Comparison of ENCODE assay signal across 8 cellular contexts in the genomic region with DNA sequence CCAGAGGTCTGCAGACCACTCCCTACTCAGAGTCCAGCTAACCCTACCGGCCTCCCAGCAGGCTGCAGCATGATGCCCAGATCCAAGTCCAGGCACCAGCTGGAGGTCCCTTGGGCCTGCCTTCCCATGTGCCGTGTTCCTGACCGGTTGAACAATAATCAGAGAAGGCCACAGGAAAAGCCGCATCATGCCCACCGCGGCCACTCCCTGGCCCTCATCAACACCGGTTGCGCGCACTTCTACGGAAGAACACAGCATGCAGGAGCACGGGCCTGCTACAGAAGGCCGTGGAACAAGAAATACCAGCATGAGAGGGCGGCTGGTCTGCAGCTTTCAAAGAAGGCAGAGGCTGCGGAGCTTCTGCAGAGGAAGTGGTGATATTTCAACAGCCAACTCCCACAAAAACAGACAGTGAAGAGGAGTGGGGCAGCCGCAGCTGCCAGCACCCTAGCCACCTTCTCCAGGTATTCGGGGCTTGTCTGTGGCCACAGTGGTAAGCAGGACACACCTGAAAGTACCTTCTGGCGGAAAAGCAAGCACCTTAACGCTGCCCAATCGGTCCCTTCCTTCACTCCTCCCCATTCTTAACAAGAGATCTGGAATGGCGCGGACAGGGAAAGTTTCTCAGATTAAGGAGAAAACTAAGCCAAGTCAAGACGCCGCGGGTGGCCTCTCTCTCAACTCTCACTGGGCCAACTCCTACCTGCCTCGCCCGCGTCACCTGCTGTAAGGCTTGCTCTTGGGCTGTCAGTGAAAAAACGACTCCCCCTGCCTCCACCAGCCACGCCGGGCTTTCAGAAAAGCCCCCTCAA. TPM values are rescaled to one million over a fixed set of nuclear protein-coding genes. Genes with fewer than 3 reads are reported as not detected.
A peak's percentile ranks its signal among the peaks of the same experiment; 100 is the strongest.
DNase-seq lines count a peak whose midpoint lies in the region; ATAC-seq and TF ChIP-seq lines count a peak whose summit lies in the region.

No MANE protein-coding gene starts in this region.

- TF ChIP-seq CTCF in right lobe of liver (IDR thresholded peaks at IDR 0.05) = no peak
- no peak for TF ChIP-seq CTCF in upper lobe of right lung (IDR thresholded peaks at IDR 0.05)
- no peak for TF ChIP-seq CTCF in A673 (conservative IDR thresholded peaks at IDR 0.05; ENCODE audit: low read depth, low read length)

- peaks cover 4% of the 10 kb centered on the region in 2 donors for H3K36me3 Mint-ChIP-seq in activated T-cell treated with anti-CD3 and anti-CD28 coated beads, Interleukin-2, amount 50 U/mL, for 72 hours (ENCODE audit: insufficient read depth in 2 of 2)

- H3K4me3 ChIP-seq in right lobe of liver = peak overlapping the region in 2 of 3 donors; percentile 36
- peak overlapping the region; percentile 34 for H3K4me3 ChIP-seq in upper lobe of right lung
- no peak overlapping the region for H3K4me3 ChIP-seq in A673 (ENCODE audit: low read depth, low read length, poor library complexity, severe bottlenecking)

- POLR2A ChIA-PET in A673 (lab: Charles Lee; ENCODE audit: low non-redundant PET) = no interaction called here

- DNase-seq in stimulated activated CD4-positive, alpha-beta T cell treated with anti-CD3 and anti-CD28 coated beads, Interleukin-15, amount 100 ng/mL, for 24 hours = peak; percentile 15
- DNase-seq in stimulated activated CD4-positive, alpha-beta T cell treated with anti-CD3 and anti-CD28 coated beads, Interleukin-12 subunit alpha, Interleukin-12 subunit beta, amount 100 ng/mL, for 4 hours = no peak
- DNase-seq in activated T-cell treated with anti-CD3 and anti-CD28 coated beads, Interleukin-2, amount 50 U/mL, for 72 hours = no peak
- DNase-seq in right lobe of liver (no peak), upper lobe of right lung (no peak), A673 (ENCODE audit: low spot score) (no peak)

- H3K9me3 ChIP-seq in right lobe of liver (no peaks in the 10 kb centered on the region), upper lobe of right lung (no peaks in the 10 kb centered on the region), A673 (ENCODE audit: low read depth, low read length, poor library complexity, severe bottlenecking) (no peaks in the 10 kb centered on the region)

- peak overlapping the region; percentile 51 to 71 for H3K4me3 Mint-ChIP-seq in activated T-cell treated with anti-CD3 and anti-CD28 coated beads, Interleukin-2, amount 50 U/mL, for 72 hours

- H3K27me3 Mint-ChIP-seq in activated T-cell treated with anti-CD3 and anti-CD28 coated beads, Interleukin-2, amount 50 U/mL, for 72 hours (ENCODE audit: low read depth) = peaks cover 66% of the 10 kb centered on the region

- ATAC-seq in activated T-cell treated with anti-CD3 and anti-CD28 coated beads, Interleukin-2, amount 50 U/mL, for 72 hours (replicated peaks in 1 of 2) = no peak
- ATAC-seq in right lobe of liver = no peak
- no peak for ATAC-seq in upper lobe of right lung
- ATAC-seq in GM21526 (IDR thresholded peaks at IDR 0.05; ENCODE audit: low FRiP score, unreplicated experiment) = no peak
- no peak for ATAC-seq in HG03469 (IDR thresholded peaks at IDR 0.05; ENCODE audit: unreplicated experiment)

- H3K36me3 ChIP-seq in right lobe of liver (no peaks in the 10 kb centered on the region), upper lobe of right lung (no peaks in the 10 kb centered on the region), A673 (ENCODE audit: insufficient read depth, low read length, poor library complexity, severe bottlenecking) (no peaks in the 10 kb centered on the region)

- TF ChIP-seq POLR2A in right lobe of liver (IDR thresholded peaks at IDR 0.05) = no peak

- no peak overlapping the region for H3K27ac Mint-ChIP-seq in activated T-cell treated with anti-CD3 and anti-CD28 coated beads, Interleukin-2, amount 50 U/mL, for 72 hours

- no peaks in the 10 kb centered on the region for H3K9me3 Mint-ChIP-seq in activated T-cell treated with anti-CD3 and anti-CD28 coated beads, Interleukin-2, amount 50 U/mL, for 72 hours

- no peaks in the 10 kb centered on the region for H3K27me3 ChIP-seq in right lobe of liver
- peaks cover 39% of the 10 kb centered on the region for H3K27me3 ChIP-seq in upper lobe of right lung
- H3K27me3 ChIP-seq in A673 (replicated peaks; ENCODE audit: insufficient read depth, low read depth, low read length, poor library complexity) = peaks cover 83% of the 10 kb centered on the region

- H3K4me1 Mint-ChIP-seq in activated T-cell treated with anti-CD3 and anti-CD28 coated beads, Interleukin-2, amount 50 U/mL, for 72 hours (ENCODE audit: low read depth) = peaks cover 17% of the 10 kb centered on the region

- H3K4me1 ChIP-seq in right lobe of liver (peaks cover 0 to 9% (median 0%) of the 10 kb centered on the region in 4 donors), upper lobe of right lung (peaks cover 6% of the 10 kb centered on the region), A673 (ENCODE audit: insufficient read depth, low read length, poor library complexity, severe bottlenecking) (peaks cover 5% of the 10 kb centered on the region)

- 41% methylated on average over 18 of the region's 30 CpGs for WGBS in right lobe of liver (ENCODE audit: insufficient coverage, low coverage, low lambda C conversion rate, missing lambda C conversion rate)

- no peak overlapping the region for H3K27ac ChIP-seq in right lobe of liver
- H3K27ac ChIP-seq in upper lobe of right lung = no peak overlapping the region
- H3K27ac ChIP-seq in A673 (ENCODE audit: low read depth, low read length, poor library complexity, severe bottlenecking) = no peak overlapping the region

- BruUV-seq in A673 (replicated peaks; lab: Mats Ljungman, UMichigan) = no TSS peak

- intact Hi-C loops in right lobe of liver (cut with DNase I) (no loop called here), upper lobe of right lung (cut with DNase I) (no loop called here), A673 (cut with micrococcal nuclease; ENCODE audit: unreplicated experiment) (no loop called here)

- CTCF ChIA-PET in A673 (lab: Charles Lee) = no interaction called here

RNA-seq across cellular contexts. Expression of gene PGBD5, which starts 1.5 kb away (rescaled TPM):
- under 1 TPM in 1 of 2 donors, not detected in 1; 0.12 TPM for total RNA-seq in activated T-cell treated with anti-CD3 and anti-CD28 coated beads, Interleukin-2, amount 50 U/mL, for 72 hours
- total RNA-seq in right lobe of liver (1 to 10 TPM in 5 of 6 experiments, under 1 TPM in 1; 0.80 to 6.4 (median 2.4) TPM), upper lobe of right lung (5.1 TPM), A673 (2021) (0.22 and 0.52 TPM in 2 replicates)
